9 cellular contexts compared by ENCODE assay signal in the genomic region with DNA sequence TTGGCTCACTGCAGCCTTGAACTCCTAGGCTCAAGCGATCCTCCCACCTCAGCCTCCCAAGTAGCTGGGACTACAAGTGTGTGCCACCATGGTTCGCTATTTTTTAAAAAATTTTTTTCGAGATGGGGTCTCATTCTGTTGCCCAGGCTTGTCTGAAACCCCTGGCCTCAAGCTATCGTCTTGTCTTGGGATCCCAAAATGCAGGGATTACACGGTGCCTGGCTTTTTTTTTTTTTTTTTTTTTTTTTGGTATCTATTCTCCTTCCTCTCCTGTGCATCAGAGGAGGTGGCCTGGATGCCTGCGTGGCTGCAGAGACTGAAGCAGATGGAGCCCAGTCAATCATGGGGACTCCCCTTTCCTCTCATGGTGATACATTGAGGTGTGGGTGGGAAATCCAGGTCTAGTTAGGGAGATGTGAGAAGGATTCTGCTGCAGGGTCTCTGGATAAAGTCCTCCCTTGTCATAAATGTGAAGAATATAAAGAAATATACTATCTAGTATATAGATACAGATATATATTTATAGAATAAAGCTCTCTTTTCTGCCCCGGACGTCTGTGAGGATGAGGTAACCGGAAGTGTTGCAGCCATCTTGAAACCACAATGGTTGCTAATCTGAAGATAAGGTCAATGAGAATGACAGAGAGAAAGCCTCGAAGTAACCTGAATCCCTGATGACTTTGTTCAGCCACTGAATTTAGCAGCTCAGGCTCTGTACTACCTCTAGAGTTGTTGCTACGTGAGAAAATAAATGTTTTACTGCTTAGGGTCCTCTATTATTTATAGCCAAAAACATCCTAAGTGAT. TPM values are rescaled to one million over a fixed set of nuclear protein-coding genes. Genes with fewer than 3 reads are reported as not detected.
DNase-seq lines count a peak whose midpoint lies in the region; ATAC-seq, FAIRE-seq and TF ChIP-seq lines count a peak whose summit lies in the region.
"Had no signal": no experiment of that assay in that cellular context is flagged by ENCODE, and none has a peak within 500 bp of the region (broad histone marks: within the 10 kb centered on the region; RNA-seq: fewer than 3 reads in every experiment).

No MANE protein-coding gene starts in this region.

- H3K27me3 Mint-ChIP-seq in activated CD4-positive, alpha-beta T cell treated with anti-CD3 and anti-CD28 coated beads for 36 hours, result peaks cover 5% of the 10 kb centered on the region

- H2BK5ac ChIP-seq in IMR-90 (ENCODE audit: low read depth, low read length, poor library complexity, severe bottlenecking), result no peak overlapping the region

- H3K4me2 ChIP-seq in IMR-90 (ENCODE audit: low read depth, low read length), result no peak overlapping the region

- no peak overlapping the region for H2BK20ac ChIP-seq in IMR-90 (ENCODE audit: low read depth, low read length)

- no peak overlapping the region for H3K56ac ChIP-seq in IMR-90 (ENCODE audit: extremely low read depth, insufficient read depth, low read length)

- no peak for FAIRE-seq in H54 (lab: Jason Lieb, UNC)

- TF ChIP-seq POLR2A in IMR-90 (IDR thresholded peaks at IDR 0.05; ENCODE audit: low read depth, low read length) (no peak), H54 (IDR thresholded peaks at IDR 0.05; ENCODE audit: low read depth, low read length) (no peak), stomach (IDR thresholded peaks at IDR 0.05) (no peak)

- no peak overlapping the region for H4K5ac ChIP-seq in IMR-90 (ENCODE audit: low read depth, low read length)

- no peak overlapping the region for H3K9ac ChIP-seq in IMR-90 (ENCODE audit: low read depth, low read length)

- CTCF ChIA-PET in activated CD4-positive, alpha-beta T cell treated with anti-CD3 and anti-CD28 coated beads for 36 hours (lab: Charles Lee), result interaction anchor here (0.7 to 1.5 kb wide), 3 partner anchors 22 to 288 kb away, joined by 3 read pairs; no protein-coding TSS in a partner anchor
- CTCF ChIA-PET in IMR-90 (lab: Yijun Ruan, JAX), result no interaction called here

- H3K4me3 ChIP-seq in IMR-90 (ENCODE audit: insufficient read depth, low read depth, low read length), result no peak overlapping the region
- H3K4me3 ChIP-seq in stomach, result no peak overlapping the region

- H2AK5ac ChIP-seq in IMR-90 (ENCODE audit: low read depth, low read length), result no peak overlapping the region

- H3K4me1 ChIP-seq in IMR-90 (ENCODE audit: control insufficient read depth, insufficient read depth, low read length) (no peaks in the 10 kb centered on the region), stomach (no peaks in the 10 kb centered on the region)

- no peaks in the 10 kb centered on the region for H3K36me3 ChIP-seq in IMR-90 (ENCODE audit: control insufficient read depth, insufficient read depth, low read length)
- no peaks in the 10 kb centered on the region for H3K36me3 ChIP-seq in stomach

- H3K4me1 Mint-ChIP-seq in activated CD4-positive, alpha-beta T cell treated with anti-CD3 and anti-CD28 coated beads for 36 hours, result peaks cover 20% of the 10 kb centered on the region
- peaks cover 41% of the 10 kb centered on the region for H3K4me1 Mint-ChIP-seq in stimulated activated effector memory CD8-positive, alpha-beta T cell treated with anti-CD3 and anti-CD28 coated beads, Interleukin-12 subunit alpha, Interleukin-12 subunit beta, amount 100 ng/mL, for 72 hours

- dilution Hi-C loops in IMR-90 (cut with HindIII; ENCODE audit: low sequenced_read_pairs, unreplicated experiment), result no loop called here

- in situ Hi-C loops in IMR-90 (cut with MboI; ENCODE audit: low sequenced_read_pairs), result no loop called here

- no peaks in the 10 kb centered on the region for H3K79me1 ChIP-seq in IMR-90 (ENCODE audit: low read depth in 1 of 2, low read length in 2 of 2)

- intact Hi-C loops in activated CD4-positive, alpha-beta T cell treated with anti-CD3 and anti-CD28 coated beads for 36 hours (cut with DNase I, micrococcal nuclease), result no loop called here
- intact Hi-C loops in IMR-90 (cut with micrococcal nuclease), result no loop called here
- intact Hi-C loops in stomach (cut with DNase I; ENCODE audit: low total_unique reads), result no loop called here

- no peak overlapping the region for H2AK9ac ChIP-seq in IMR-90 (replicated peaks; ENCODE audit: low read depth, low read length, poor library complexity)

- H3K9me3 ChIP-seq in IMR-90 (ENCODE audit: control insufficient read depth, insufficient read depth, low read length) (no peaks in the 10 kb centered on the region), stomach (no peaks in the 10 kb centered on the region)

- peak; percentile 91 for ATAC-seq in activated CD4-positive, alpha-beta T cell treated with anti-CD3 and anti-CD28 coated beads for 36 hours
- ATAC-seq in IMR-90 (ENCODE audit: low read depth), result no peak
- peak; percentile 91 for ATAC-seq in stimulated activated effector memory CD8-positive, alpha-beta T cell treated with anti-CD3 and anti-CD28 coated beads, Interleukin-12 subunit alpha, Interleukin-12 subunit beta, amount 100 ng/mL, for 72 hours

- H3K9me1 ChIP-seq in IMR-90 (ENCODE audit: insufficient read depth, low read length), result no peaks in the 10 kb centered on the region

- H4K20me1 ChIP-seq in IMR-90 (ENCODE audit: insufficient read depth, low read length), result no peaks in the 10 kb centered on the region

- no peak overlapping the region for H4K91ac ChIP-seq in IMR-90 (ENCODE audit: insufficient read depth, low read depth, low read length)

- no peak overlapping the region for H2BK120ac ChIP-seq in IMR-90 (ENCODE audit: low read depth, low read length)

- no TSS peak for BruUV-seq in IMR-90 (replicated peaks; lab: Mats Ljungman, UMichigan)

- peak; percentile 61 for DNase-seq in activated CD4-positive, alpha-beta T cell treated with anti-CD3 and anti-CD28 coated beads for 36 hours
- no peak for DNase-seq in activated CD4-positive, alpha-beta T cell treated with anti-CD3 and anti-CD28 coated beads, Interleukin-2, amount 50 U/mL, for 4 hours
- DNase-seq in IMR-90, result peak; percentile 42
- DNase-seq in activated CD8-positive, alpha-beta memory T cell treated with anti-CD3 and anti-CD28 coated beads, Interleukin-2, amount 50 U/mL, for 48 hours, result peak; percentile 59
- peak; percentile 25 to 60 for DNase-seq in stimulated activated effector memory CD8-positive, alpha-beta T cell treated with anti-CD3 and anti-CD28 coated beads, Interleukin-12 subunit alpha, Interleukin-12 subunit beta, amount 100 ng/mL, for 72 hours (ENCODE audit: low spot score in 2 of 2)
- no peak for DNase-seq in H54 (ENCODE audit: insufficient read length, low spot score)
- no peak for DNase-seq in stomach
- no peak for DNase-seq in OCI-M2 (lab: John Stamatoyannopoulos, UW; ENCODE audit: unreplicated experiment)

- WGBS in IMR-90 (ENCODE audit: extremely low coverage in 2 of 2, insufficient read length in 1 of 2), 2 experiments, result 36% methylated on average over 2 of the region's 11 CpGs; no CpG with 5 or more reads in 1 of the 2 experiments
- 69 to 77% (median 72%) methylated on average over 11 of the region's 11 CpGs for WGBS in stomach, 5 donors

- no peak overlapping the region for H3K4me3 Mint-ChIP-seq in activated CD4-positive, alpha-beta T cell treated with anti-CD3 and anti-CD28 coated beads for 36 hours
- peak overlapping the region; percentile 12 for H3K4me3 Mint-ChIP-seq in stimulated activated effector memory CD8-positive, alpha-beta T cell treated with anti-CD3 and anti-CD28 coated beads, Interleukin-12 subunit alpha, Interleukin-12 subunit beta, amount 100 ng/mL, for 72 hours

- H3K27ac ChIP-seq in IMR-90 (ENCODE audit: insufficient read depth, low read length) (no peak overlapping the region), stomach (no peak overlapping the region)

- no peak for TF ChIP-seq EP300 in stomach (IDR thresholded peaks at IDR 0.05)

- no peak overlapping the region for H3K18ac ChIP-seq in IMR-90 (ENCODE audit: low read depth, low read length)

- H3K27ac Mint-ChIP-seq in activated CD4-positive, alpha-beta T cell treated with anti-CD3 and anti-CD28 coated beads for 36 hours, result no peak overlapping the region
- peak overlapping the region; percentile 24 for H3K27ac Mint-ChIP-seq in stimulated activated effector memory CD8-positive, alpha-beta T cell treated with anti-CD3 and anti-CD28 coated beads, Interleukin-12 subunit alpha, Interleukin-12 subunit beta, amount 100 ng/mL, for 72 hours

- POLR2A ChIA-PET in activated CD4-positive, alpha-beta T cell treated with anti-CD3 and anti-CD28 coated beads for 36 hours (lab: Charles Lee), result no interaction called here
- POLR2A ChIA-PET in IMR-90 (lab: Charles Lee; ENCODE audit: unreplicated experiment), result no interaction called here

- no peak overlapping the region for H3K4ac ChIP-seq in IMR-90 (ENCODE audit: low read depth, low read length)

- H3K9me3 Mint-ChIP-seq in activated CD4-positive, alpha-beta T cell treated with anti-CD3 and anti-CD28 coated beads for 36 hours (ENCODE audit: low read depth), result no peaks in the 10 kb centered on the region
- no peaks in the 10 kb centered on the region for H3K9me3 Mint-ChIP-seq in stimulated activated effector memory CD8-positive, alpha-beta T cell treated with anti-CD3 and anti-CD28 coated beads, Interleukin-12 subunit alpha, Interleukin-12 subunit beta, amount 100 ng/mL, for 72 hours

- no peak overlapping the region for H2BK15ac ChIP-seq in IMR-90 (ENCODE audit: low read depth, low read length)

- H3K14ac ChIP-seq in IMR-90 (replicated peaks; ENCODE audit: low read depth, low read length), result no peak overlapping the region

- no peak for TF ChIP-seq CTCF in IMR-90 (conservative IDR thresholded peaks at IDR 0.05; ENCODE audit: low read depth, low read length)
- TF ChIP-seq CTCF in stomach (IDR thresholded peaks at IDR 0.05), result no peak

- H3K23ac ChIP-seq in IMR-90 (ENCODE audit: low read depth, low read length), result no peak overlapping the region

- H2AFZ ChIP-seq in IMR-90 (replicated peaks; ENCODE audit: low read length, poor library complexity), result no peak overlapping the region

- H4K8ac ChIP-seq in IMR-90 (ENCODE audit: low read depth in 2 of 2, low read length in 2 of 2), result no peak overlapping the region

- TF ChIP-seq RAD21 in IMR-90 (IDR thresholded peaks at IDR 0.05; ENCODE audit: low read length), result no peak

- no peaks in the 10 kb centered on the region for H3K27me3 ChIP-seq in IMR-90 (ENCODE audit: control insufficient read depth, insufficient read depth, low read length)
- no peaks in the 10 kb centered on the region for H3K27me3 ChIP-seq in stomach

- no peaks in the 10 kb centered on the region for H3K36me3 Mint-ChIP-seq in activated CD4-positive, alpha-beta T cell treated with anti-CD3 and anti-CD28 coated beads for 36 hours (ENCODE audit: low read depth)
- no peaks in the 10 kb centered on the region for H3K36me3 Mint-ChIP-seq in stimulated activated effector memory CD8-positive, alpha-beta T cell treated with anti-CD3 and anti-CD28 coated beads, Interleukin-12 subunit alpha, Interleukin-12 subunit beta, amount 100 ng/mL, for 72 hours

RNA-seq across cellular contexts. Expression of a gene that starts 19.5 kb away (rescaled TPM):
- not detected for total RNA-seq in activated CD4-positive, alpha-beta T cell treated with anti-CD3 and anti-CD28 coated beads for 36 hours
- total RNA-seq in IMR-90 (2012; rRNA removed) (not detected in 2 replicates), stomach (not detected)
- polyA plus RNA-seq in IMR-90 (2012; rRNA removed) (not detected in 2 replicates), stomach (not detected)
- not detected in 2 replicates for polyA plus RNA-seq in IMR-90 (2012; cell fraction: cytosol; rRNA removed)
- not detected in 2 replicates for polyA plus RNA-seq in IMR-90 (2012; cell fraction: nucleus; rRNA removed; ENCODE audit: low replicate concordance)
- polyA plus RNA-seq: AG04450 had no signal

RNA-seq across cellular contexts. Expression of a gene that starts 30.0 kb away (rescaled TPM):
- not detected for total RNA-seq in activated CD4-positive, alpha-beta T cell treated with anti-CD3 and anti-CD28 coated beads for 36 hours
- total RNA-seq in IMR-90 (2012; rRNA removed) (not detected in 2 replicates), stomach (not detected)
- polyA plus RNA-seq in IMR-90 (2012; rRNA removed) (not detected in 2 replicates), stomach (not detected)
- polyA plus RNA-seq in IMR-90 (2012; cell fraction: cytosol; rRNA removed), result not detected in 2 replicates
- polyA plus RNA-seq in IMR-90 (2012; cell fraction: nucleus; rRNA removed; ENCODE audit: low replicate concordance), result not detected in 2 replicates
- polyA plus RNA-seq: AG04450 had no signal

RNA-seq across cellular contexts. Expression of a gene that starts 38.9 kb away (rescaled TPM):
- 10 to 100 TPM; 63.5 to 87.5 TPM for total RNA-seq in activated CD4-positive, alpha-beta T cell treated with anti-CD3 and anti-CD28 coated beads for 36 hours
- total RNA-seq in IMR-90 (2012; rRNA removed), result 236 and 385 TPM in 2 replicates
- polyA plus RNA-seq in IMR-90 (2012; rRNA removed), result 131 and 149 TPM in 2 replicates
- 130 and 187 TPM in 2 replicates for polyA plus RNA-seq in IMR-90 (2012; cell fraction: cytosol; rRNA removed)
- polyA plus RNA-seq in IMR-90 (2012; cell fraction: nucleus; rRNA removed; ENCODE audit: low replicate concordance), result 157 and 174 TPM in 2 replicates
- total RNA-seq in stomach, result 1,000 to 10,000 TPM in 4 of 5 donors, 100 to 1,000 TPM in 1; 102 to 1,958 (median 1,662) TPM
- 1,000 to 10,000 TPM in 2 of 3 donors, 100 to 1,000 TPM in 1; 763 to 1,536 (median 1,525) TPM for polyA plus RNA-seq in stomach

Comparison
In these comparisons a context has a peak if more than half of its experiments do, and no peak if none do; other contexts are left out.
1. DNase-seq: peak in activated CD4-positive, alpha-beta T cell treated with anti-CD3 and anti-CD28 coated beads for 36 hours (single experiment), IMR-90 (single experiment), activated CD8-positive, alpha-beta memory T cell treated with anti-CD3 and anti-CD28 coated beads, Interleukin-2, amount 50 U/mL, for 48 hours (single experiment) and stimulated activated effector memory CD8-positive, alpha-beta T cell treated with anti-CD3 and anti-CD28 coated beads, Interleukin-12 subunit alpha, Interleukin-12 subunit beta, amount 100 ng/mL, for 72 hours (2 of 2); none in activated CD4-positive, alpha-beta T cell treated with anti-CD3 and anti-CD28 coated beads, Interleukin-2, amount 50 U/mL, for 4 hours (0 of 2), H54 (single experiment), stomach (single experiment) and OCI-M2 (single experiment).